13 cellular contexts compared by ENCODE assay signal in the genomic region with DNA sequence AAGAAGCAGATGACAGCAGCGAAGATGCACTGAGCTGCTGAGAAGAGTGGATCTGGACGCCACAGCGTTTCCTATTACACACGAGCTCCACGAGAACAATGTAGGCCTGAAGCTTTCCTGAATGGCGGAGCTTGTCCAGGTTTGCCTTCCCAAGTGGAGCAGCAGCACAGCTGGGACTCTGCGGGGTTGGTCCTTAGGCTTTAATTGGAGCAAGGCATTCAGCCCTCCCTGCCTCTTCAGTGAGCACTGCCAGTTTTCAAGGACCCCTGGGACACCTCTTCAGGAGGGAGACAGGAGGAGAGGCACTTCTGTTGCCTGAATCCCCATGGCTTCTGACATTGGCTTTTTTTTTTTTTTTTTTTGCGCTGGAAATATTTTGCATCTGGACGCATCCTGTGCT.
DNase-seq lines count a peak whose midpoint lies in the region; ATAC-seq and TF ChIP-seq lines count a peak whose summit lies in the region.
"Had no signal": no experiment of that assay in that cellular context is flagged by ENCODE, and none has a peak within 500 bp of the region (broad histone marks: within the 10 kb centered on the region; RNA-seq: fewer than 3 reads in every experiment).

No MANE protein-coding gene starts in this region.

- WGBS in esophagus muscularis mucosa, result 46% methylated on average over 9 of the region's 9 CpGs
- WGBS in stomach, 5 donors, result 85 to 91% (median 87%) methylated on average over 9 of the region's 9 CpGs

- TF ChIP-seq EP300 in esophagus muscularis mucosa (IDR thresholded peaks at IDR 0.05) (no peak), stomach (IDR thresholded peaks at IDR 0.05) (no peak)

- no peaks in the 10 kb centered on the region for H3K9me3 ChIP-seq in esophagus muscularis mucosa
- H3K9me3 ChIP-seq in stomach, result no peaks in the 10 kb centered on the region
- H3K9me3 ChIP-seq: BLaER1 treated with 17β-estradiol and CSF1 and Interleukin-3, amounts not matched to agents 10 nM and 100 nM; mucosa of descending colon had no signal

- TF ChIP-seq CTCF in esophagus muscularis mucosa (IDR thresholded peaks at IDR 0.05) (no peak), stomach (IDR thresholded peaks at IDR 0.05) (no peak)

- no peak overlapping the region for H3K4me3 ChIP-seq in esophagus muscularis mucosa
- no peak overlapping the region for H3K4me3 ChIP-seq in stomach
- H3K4me3 ChIP-seq: BLaER1 treated with 17β-estradiol and CSF1 and Interleukin-3, amounts not matched to agents 10 nM and 100 nM; mucosa of descending colon had no signal

- peak overlapping the region; percentile 70 to 81 (median 75) for H3K27ac ChIP-seq in esophagus muscularis mucosa (replicated peaks in 1 of 4)
- peak overlapping the region in 3 of 5 donors; percentile 17 to 73 (median 42) for H3K27ac ChIP-seq in stomach
- H3K27ac ChIP-seq: BLaER1 treated with 17β-estradiol and CSF1 and Interleukin-3, amounts not matched to agents 10 nM and 100 nM had no signal

- intact Hi-C loops in esophagus muscularis mucosa (cut with DNase I), result no loop called here
- intact Hi-C loops in stomach (cut with DNase I; ENCODE audit: low total_unique reads), result no loop called here

- DNase-seq in NCI-H1105 treated with DMSO at 0.1 percent for 48 hours (lab: John Stamatoyannopoulos, UW), result peak; percentile 81
- peak; percentile 91 for DNase-seq in NCI-H345 treated with DMSO at 0.1 percent for 48 hours (lab: John Stamatoyannopoulos, UW; ENCODE audit: unreplicated experiment)
- DNase-seq in esophagus muscularis mucosa (ENCODE audit: extremely low spot score), result no peak
- DNase-seq in stomach, result no peak
- DNase-seq in activated CD8-positive, alpha-beta memory T cell treated with anti-CD3 and anti-CD28 coated beads, Interleukin-2, amount 50 U/mL, for 4 hours, result no peak
- DNase-seq in iPS-NIHi11 (ENCODE audit: low spot score), result no peak
- no peak for DNase-seq in NCI-H146 (lab: John Stamatoyannopoulos, UW)
- DNase-seq: mucosa of descending colon; NCI-H226; stimulated activated CD4-positive, alpha-beta T cell treated with anti-CD3 and anti-CD28 coated beads, Interleukin-4, amount 100 ng/mL, for 4 hours; stimulated activated naive CD4-positive, alpha-beta T cell treated with Interleukin-2 at 50 U/mL for 16 hours had no signal

- no peaks in the 10 kb centered on the region for H3K27me3 ChIP-seq in esophagus muscularis mucosa
- H3K27me3 ChIP-seq in stomach, result no peaks in the 10 kb centered on the region
- H3K27me3 ChIP-seq: BLaER1 treated with 17β-estradiol and CSF1 and Interleukin-3, amounts not matched to agents 10 nM and 100 nM had no signal

- TF ChIP-seq POLR2A in esophagus muscularis mucosa (IDR thresholded peaks at IDR 0.05; ENCODE audit: low read depth), result no peak
- TF ChIP-seq POLR2A in stomach (IDR thresholded peaks at IDR 0.05), result no peak

- peaks cover 23 to 35% (median 30%) of the 10 kb centered on the region in 4 donors for H3K4me1 ChIP-seq in esophagus muscularis mucosa
- H3K4me1 ChIP-seq in stomach, result peaks cover 0 to 24% (median 13%) of the 10 kb centered on the region in 4 donors
- H3K4me1 ChIP-seq: BLaER1 treated with 17β-estradiol and CSF1 and Interleukin-3, amounts not matched to agents 10 nM and 100 nM had no signal

- no peak for ATAC-seq in HG02970 (IDR thresholded peaks at IDR 0.05; ENCODE audit: low FRiP score, unreplicated experiment)
- ATAC-seq: mucosa of descending colon had no signal

- peaks cover 0 to 7% (median 0%) of the 10 kb centered on the region in 4 donors for H3K36me3 ChIP-seq in esophagus muscularis mucosa
- H3K36me3 ChIP-seq in stomach, result peaks cover 0 to 6% (median 3%) of the 10 kb centered on the region in 4 donors

Comparison
In these comparisons a context has a peak if more than half of its experiments do, and no peak if none do; other contexts are left out.
1. DNase-seq: peak in NCI-H1105 treated with DMSO at 0.1 percent for 48 hours (single experiment) and NCI-H345 treated with DMSO at 0.1 percent for 48 hours (single experiment); none in esophagus muscularis mucosa (single experiment), stomach (single experiment), activated CD8-positive, alpha-beta memory T cell treated with anti-CD3 and anti-CD28 coated beads, Interleukin-2, amount 50 U/mL, for 4 hours (single experiment), iPS-NIHi11 (single experiment) and NCI-H146 (single experiment).